ENCODE assay signal across 8 cellular contexts in genomic region chr1:184890539-184890973, GRCh38.
DNase-seq lines count a peak whose midpoint lies in the region; ATAC-seq and TF ChIP-seq lines count a peak whose summit lies in the region.

No MANE protein-coding gene starts in this region.

- peak overlapping the region; percentile 66 to 85 for H3K27ac ChIP-seq in tibial artery

- H3K9me3 Mint-ChIP-seq in activated CD8-positive, alpha-beta memory T cell treated with anti-CD3 and anti-CD28 coated beads, Interleukin-2, amount 10 ng/mL, durations not matched to agents 7 days and 5 days (ENCODE audit: low read depth) = no peaks in the 10 kb centered on the region
- peaks cover 0 to 6% of the 10 kb centered on the region in 2 donors for H3K9me3 Mint-ChIP-seq in activated naive CD4-positive, alpha-beta T cell treated with anti-CD3 and anti-CD28 coated beads, Interleukin-2, amount 50 U/mL, for 72 hours
- no peaks in the 10 kb centered on the region for H3K9me3 Mint-ChIP-seq in immature natural killer cell

- no peaks in the 10 kb centered on the region for H3K36me3 ChIP-seq in tibial artery

- intact Hi-C loops in tibial artery (cut with DNase I; ENCODE audit: low total_unique reads) = no loop called here

- peak overlapping the region; percentile 68 for H3K4me3 Mint-ChIP-seq in activated CD8-positive, alpha-beta memory T cell treated with anti-CD3 and anti-CD28 coated beads, Interleukin-2, amount 10 ng/mL, durations not matched to agents 7 days and 5 days
- H3K4me3 Mint-ChIP-seq in immature natural killer cell = peak overlapping the region in 4 of 5 donors; percentile 16 to 87 (median 43)

- peaks cover 57% of the 10 kb centered on the region for H3K36me3 Mint-ChIP-seq in activated CD8-positive, alpha-beta memory T cell treated with anti-CD3 and anti-CD28 coated beads, Interleukin-2, amount 10 ng/mL, durations not matched to agents 7 days and 5 days
- peaks cover 0 to 18% of the 10 kb centered on the region in 2 donors for H3K36me3 Mint-ChIP-seq in activated naive CD4-positive, alpha-beta T cell treated with anti-CD3 and anti-CD28 coated beads, Interleukin-2, amount 50 U/mL, for 72 hours
- H3K36me3 Mint-ChIP-seq in immature natural killer cell = peaks cover 4 to 34% (median 16%) of the 10 kb centered on the region in 3 donors

- H3K27me3 ChIP-seq in tibial artery = no peaks in the 10 kb centered on the region

- H3K4me1 Mint-ChIP-seq in activated CD8-positive, alpha-beta memory T cell treated with anti-CD3 and anti-CD28 coated beads, Interleukin-2, amount 10 ng/mL, durations not matched to agents 7 days and 5 days = peaks cover 58% of the 10 kb centered on the region
- H3K4me1 Mint-ChIP-seq in immature natural killer cell = peaks cover 18 to 19% of the 10 kb centered on the region in 2 donors

- CTCF ChIA-PET in activated CD8-positive, alpha-beta memory T cell treated with anti-CD3 and anti-CD28 coated beads, Interleukin-2, amount 10 ng/mL, durations not matched to agents 7 days and 5 days (lab: Charles Lee) = interaction anchor here (1.4 to 1.6 kb wide), 2 partner anchors 22 to 84 kb away, joined by 3 read pairs; partner anchors contain the start of gene NIBAN1
- CTCF ChIA-PET in HEK293T (lab: Yijun Ruan, JAX) = no interaction called here

- POLR2A ChIA-PET in HEK293T (lab: Yijun Ruan, JAX) = no interaction called here

- peak overlapping the region; percentile 11 to 12 for H3K4me3 ChIP-seq in tibial artery

- peak; percentile 67 for DNase-seq in activated CD8-positive, alpha-beta memory T cell treated with anti-CD3 and anti-CD28 coated beads, Interleukin-2, amount 10 ng/mL, durations not matched to agents 7 days and 5 days
- no peak for DNase-seq in activated CD8-positive, alpha-beta memory T cell treated with anti-CD3 and anti-CD28 coated beads, Interleukin-2, amount 50 U/mL, for 4 hours
- peak in 1 of 2 donors; percentile 46 for DNase-seq in activated naive CD4-positive, alpha-beta T cell treated with anti-CD3 and anti-CD28 coated beads, Interleukin-2, amount 50 U/mL, for 72 hours (ENCODE audit: low spot score in 2 of 2)
- peak; percentile 48 to 76 (median 63) for DNase-seq in immature natural killer cell
- peak in 1 of 2 donors; percentile 49 for DNase-seq in tibial artery
- no peak for DNase-seq in retina
- no peak for DNase-seq in HEK293T (ENCODE audit: extremely low spot score)

- peaks cover 0 to 93% (median 30%) of the 10 kb centered on the region in 4 donors for H3K4me1 ChIP-seq in tibial artery

- no peak for TF ChIP-seq CTCF in tibial artery (IDR thresholded peaks at IDR 0.05)

- no peaks in the 10 kb centered on the region for H3K27me3 Mint-ChIP-seq in activated CD8-positive, alpha-beta memory T cell treated with anti-CD3 and anti-CD28 coated beads, Interleukin-2, amount 10 ng/mL, durations not matched to agents 7 days and 5 days
- H3K27me3 Mint-ChIP-seq in immature natural killer cell (ENCODE audit: low read depth in 3 of 3) = peaks cover 0 to 6% (median 0%) of the 10 kb centered on the region in 3 donors

- peak overlapping the region; percentile 94 for H3K27ac Mint-ChIP-seq in activated CD8-positive, alpha-beta memory T cell treated with anti-CD3 and anti-CD28 coated beads, Interleukin-2, amount 10 ng/mL, durations not matched to agents 7 days and 5 days
- H3K27ac Mint-ChIP-seq in activated naive CD4-positive, alpha-beta T cell treated with anti-CD3 and anti-CD28 coated beads, Interleukin-2, amount 50 U/mL, for 72 hours = peak overlapping the region; percentile 92 to 99
- peak overlapping the region; percentile 61 to 98 (median 94) for H3K27ac Mint-ChIP-seq in immature natural killer cell

- no peaks in the 10 kb centered on the region for H3K9me3 ChIP-seq in tibial artery

- ATAC-seq in activated CD8-positive, alpha-beta memory T cell treated with anti-CD3 and anti-CD28 coated beads, Interleukin-2, amount 10 ng/mL, durations not matched to agents 7 days and 5 days = peak; percentile 69
- ATAC-seq in activated naive CD4-positive, alpha-beta T cell treated with anti-CD3 and anti-CD28 coated beads, Interleukin-2, amount 50 U/mL, for 72 hours = peak; percentile 76 to 81
- no peak for ATAC-seq in GM18861 (IDR thresholded peaks at IDR 0.05; ENCODE audit: unreplicated experiment)

TF ChIP-seq in HEK293T, 16 proteins besides CTCF, POLR2A, EP300 and RAD21:
- TF ChIP-seq ELF4 (IDR thresholded peaks at IDR 0.05) = no peak
- TF ChIP-seq SP1 (IDR thresholded peaks at IDR 0.05) = no peak
- no peak for TF ChIP-seq HDGF (IDR thresholded peaks at IDR 0.05; ENCODE audit: borderline replicate concordance)

Comparison
In these comparisons a context has a peak if more than half of its experiments do, and no peak if none do; other contexts are left out.
1. DNase-seq: peak in activated CD8-positive, alpha-beta memory T cell treated with anti-CD3 and anti-CD28 coated beads, Interleukin-2, amount 10 ng/mL, durations not matched to agents 7 days and 5 days (single experiment) and immature natural killer cell (3 of 3); none in activated CD8-positive, alpha-beta memory T cell treated with anti-CD3 and anti-CD28 coated beads, Interleukin-2, amount 50 U/mL, for 4 hours (single experiment), retina (single experiment) and HEK293T (single experiment).
2. Peak in every context shown above with its lines, with median percentiles within 50 percentile points of each other: H3K27ac Mint-ChIP-seq.